ENCODE assay signal across 19 cellular contexts in genomic region chr19:35729021-35729420, GRCh38. TPM values are rescaled to one million over a fixed set of nuclear protein-coding genes. Genes with fewer than 3 reads are reported as not detected.
DNase-seq lines count a peak whose midpoint lies in the region; ATAC-seq, FAIRE-seq and TF ChIP-seq lines count a peak whose summit lies in the region.
"Had no signal": no experiment of that assay in that cellular context is flagged by ENCODE, and none has a peak within 500 bp of the region (broad histone marks: within the 10 kb centered on the region; RNA-seq: fewer than 3 reads in every experiment).

No MANE protein-coding gene starts in this region.

- H3K4me1 ChIP-seq in right cardiac atrium (ENCODE audit: control insufficient read depth, insufficient read depth, low read length) (no peaks in the 10 kb centered on the region), astrocyte (ENCODE audit: insufficient read depth, low read length) (no peaks in the 10 kb centered on the region), upper lobe of right lung (no peaks in the 10 kb centered on the region)
- H3K4me1 ChIP-seq: Caco-2 had no signal

- in situ Hi-C loops in brain microvascular endothelial cell (cut with HindIII; ENCODE audit: low pct_ligation_motif_present, low sequenced_read_pairs), result no loop called here
- in situ Hi-C loops in ACHN (cut with HindIII; ENCODE audit: low pct_ligation_motif_present, low pct_unique_long_range_greater_than_20kb, low sequenced_read_pairs), result no loop called here

- H3K27ac ChIP-seq in right cardiac atrium (ENCODE audit: low read length), result no peak overlapping the region
- no peak overlapping the region for H3K27ac ChIP-seq in astrocyte (ENCODE audit: low read depth, low read length)
- H3K27ac ChIP-seq in upper lobe of right lung, result no peak overlapping the region
- no peak overlapping the region for H3K27ac ChIP-seq in brain microvascular endothelial cell
- H3K27ac ChIP-seq: C4-2B had no signal

- intact Hi-C loops in right cardiac atrium (cut with DNase I) (no loop called here), Right ventricle myocardium superior (cut with DNase I) (no loop called here), upper lobe of right lung (cut with DNase I) (no loop called here)

- H3K4me3 Mint-ChIP-seq in astrocyte (ENCODE audit: unreplicated experiment), result peak overlapping the region; percentile 54
- H3K4me3 Mint-ChIP-seq: CD4-positive, alpha-beta T cell had no signal

- H3K79me2 ChIP-seq in astrocyte (ENCODE audit: insufficient read depth, low read length), result no peaks in the 10 kb centered on the region

- no peak overlapping the region for H2AFZ ChIP-seq in astrocyte (ENCODE audit: low read depth, low read length)

- H3K4me3 ChIP-seq in right cardiac atrium (ENCODE audit: low read length), result no peak overlapping the region
- no peak overlapping the region for H3K4me3 ChIP-seq in astrocyte (ENCODE audit: insufficient read depth, low read depth, low read length)
- no peak overlapping the region for H3K4me3 ChIP-seq in upper lobe of right lung
- no peak overlapping the region for H3K4me3 ChIP-seq in brain microvascular endothelial cell (ENCODE audit: low read depth, low read length)

- ATAC-seq in right cardiac atrium, result no peak
- no peak for ATAC-seq in Right ventricle myocardium superior (ENCODE audit: poor library complexity)
- ATAC-seq in upper lobe of right lung, result no peak

- DNase-seq in right cardiac atrium, result peak in 2 of 3 donors; percentile 29 to 33
- DNase-seq in Right ventricle myocardium superior, result no peak
- DNase-seq in astrocyte (ENCODE audit: low read depth), result no peak
- DNase-seq in epidermal melanocyte (ENCODE audit: insufficient read length, low spot score), result peak; percentile 5
- peak; percentile 61 for DNase-seq in upper lobe of right lung
- DNase-seq in brain microvascular endothelial cell, result no peak
- no peak for DNase-seq in SK-N-DZ (ENCODE audit: low spot score)
- DNase-seq in ACHN, result no peak
- DNase-seq: AML-193; Caco-2; CD4-positive, alpha-beta T cell; H9 had no signal

- TF ChIP-seq CTCF in astrocyte (IDR thresholded peaks at IDR 0.05; ENCODE audit: insufficient read depth, low read depth, low read length) (no peak), upper lobe of right lung (IDR thresholded peaks at IDR 0.05) (no peak), brain microvascular endothelial cell (IDR thresholded peaks at IDR 0.05; ENCODE audit: low read depth, low read length, missing control alignments) (no peak)

- no peaks in the 10 kb centered on the region for H3K27me3 ChIP-seq in right cardiac atrium (ENCODE audit: control insufficient read depth, insufficient read depth)
- no peaks in the 10 kb centered on the region for H3K27me3 ChIP-seq in astrocyte (ENCODE audit: insufficient read depth, low read length)
- no peaks in the 10 kb centered on the region for H3K27me3 ChIP-seq in upper lobe of right lung
- H3K27me3 ChIP-seq in brain microvascular endothelial cell (replicated peaks), result no peaks in the 10 kb centered on the region

- no peak overlapping the region for H3K9ac ChIP-seq in astrocyte (ENCODE audit: low read length)

- no peaks in the 10 kb centered on the region for H3K4me1 Mint-ChIP-seq in astrocyte (ENCODE audit: low read depth, unreplicated experiment)
- H3K4me1 Mint-ChIP-seq: H9 had no signal

- peaks cover 19% of the 10 kb centered on the region for H3K36me3 Mint-ChIP-seq in astrocyte (ENCODE audit: low read depth, unreplicated experiment)

- H3K9me3 Mint-ChIP-seq in astrocyte (ENCODE audit: unreplicated experiment), result no peaks in the 10 kb centered on the region
- H3K9me3 Mint-ChIP-seq: CD4-positive, alpha-beta T cell; H9 had no signal

- 88% methylated on average over 18 of the region's 18 CpGs for whole genome bisulfite sequencing in right cardiac atrium

- H3K4me2 ChIP-seq in astrocyte (ENCODE audit: low read length), result no peak overlapping the region

- H3K36me3 ChIP-seq in astrocyte (ENCODE audit: insufficient read depth, low read length) (peaks cover 40% of the 10 kb centered on the region), upper lobe of right lung (peaks cover 93% of the 10 kb centered on the region), brain microvascular endothelial cell (replicated peaks) (peaks cover 86% of the 10 kb centered on the region)

- H4K20me1 ChIP-seq in astrocyte (ENCODE audit: insufficient read depth, low read length), result peaks cover 45% of the 10 kb centered on the region

- H3K9me3 ChIP-seq in right cardiac atrium (ENCODE audit: control insufficient read depth, low read length), result no peaks in the 10 kb centered on the region
- no peaks in the 10 kb centered on the region for H3K9me3 ChIP-seq in astrocyte (ENCODE audit: insufficient read depth, low read depth, low read length)
- H3K9me3 ChIP-seq in upper lobe of right lung, result no peaks in the 10 kb centered on the region
- H3K9me3 ChIP-seq: Caco-2 had no signal

- no peak for FAIRE-seq in astrocyte (lab: Jason Lieb, UNC)
- FAIRE-seq: D721Med, G401.6, GM12891, GM19239, H1, HTR-8/SVneo had no signal

- H3K27me3 Mint-ChIP-seq in astrocyte (ENCODE audit: low read depth, unreplicated experiment), result no peaks in the 10 kb centered on the region
- H3K27me3 Mint-ChIP-seq: CD4-positive, alpha-beta T cell had no signal

- H3K27ac Mint-ChIP-seq in astrocyte (ENCODE audit: unreplicated experiment), result peak overlapping the region; percentile 41
- H3K27ac Mint-ChIP-seq: CD4-positive, alpha-beta T cell; H9 had no signal

RNA-seq across cellular contexts. Expression of gene KMT2B, which starts 11.2 kb away (rescaled TPM):
- total RNA-seq in right cardiac atrium (10 to 100 TPM; 14.7 to 19.1 (median 17.8) TPM), Right ventricle myocardium superior (16.3 TPM), astrocyte (28.7 and 29.0 TPM in 2 replicates), upper lobe of right lung (36.6 TPM)
- 13.8 TPM for polyA plus RNA-seq in right cardiac atrium
- polyA plus RNA-seq in SK-N-DZ (2014; cell fraction: cytosol; rRNA removed), result 6.6 and 12.6 TPM in 2 replicates
- polyA plus RNA-seq in SK-N-DZ (2014; cell fraction: nucleus; rRNA removed), result 28.9 and 69.4 TPM in 2 replicates

RNA-seq across cellular contexts. Expression of gene IGFLR1, which starts 13.2 kb away (rescaled TPM):
- total RNA-seq in right cardiac atrium (1 to 10 TPM; 1.8 to 6.3 (median 4.4) TPM), Right ventricle myocardium superior (2.9 TPM), astrocyte (2.0 and 2.4 TPM in 2 replicates), upper lobe of right lung (16.9 TPM)
- 4.7 TPM for polyA plus RNA-seq in right cardiac atrium
- 22.5 and 25.0 TPM in 2 replicates for polyA plus RNA-seq in SK-N-DZ (2014; cell fraction: cytosol; rRNA removed)
- 14.4 and 27.5 TPM in 2 replicates for polyA plus RNA-seq in SK-N-DZ (2014; cell fraction: nucleus; rRNA removed)

RNA-seq across cellular contexts. Expression of gene U2AF1L4, which starts 16.2 kb away (rescaled TPM):
- total RNA-seq in right cardiac atrium, result 10 to 100 TPM; 19.6 to 31.3 (median 22.8) TPM
- 32.3 TPM for polyA plus RNA-seq in right cardiac atrium
- 22.6 TPM for total RNA-seq in Right ventricle myocardium superior
- 15.7 and 16.6 TPM in 2 replicates for total RNA-seq in astrocyte
- total RNA-seq in upper lobe of right lung, result 26.3 TPM
- 8.7 and 9.0 TPM in 2 replicates for polyA plus RNA-seq in SK-N-DZ (2014; cell fraction: cytosol; rRNA removed)
- 28.2 and 29.5 TPM in 2 replicates for polyA plus RNA-seq in SK-N-DZ (2014; cell fraction: nucleus; rRNA removed)

RNA-seq across cellular contexts. Expression of gene PSENEN, which starts 16.4 kb away (rescaled TPM):
- 10 to 100 TPM; 40.0 to 50.4 (median 43.8) TPM for total RNA-seq in right cardiac atrium
- 69.7 TPM for polyA plus RNA-seq in right cardiac atrium
- total RNA-seq in Right ventricle myocardium superior, result 40.7 TPM
- 97.5 and 100 TPM in 2 replicates for total RNA-seq in astrocyte
- 51.0 TPM for total RNA-seq in upper lobe of right lung
- polyA plus RNA-seq in SK-N-DZ (2014; cell fraction: cytosol; rRNA removed), result 28.7 and 40.4 TPM in 2 replicates
- polyA plus RNA-seq in SK-N-DZ (2014; cell fraction: nucleus; rRNA removed), result 22.9 and 29.9 TPM in 2 replicates

RNA-seq across cellular contexts. Expression of gene LIN37, which starts 19.4 kb away (rescaled TPM):
- total RNA-seq in right cardiac atrium (10 to 100 TPM in 2 of 4 donors, 1 to 10 TPM in 2; 8.2 to 14.6 (median 10.3) TPM), Right ventricle myocardium superior (5.2 TPM), astrocyte (12.7 and 15.6 TPM in 2 replicates), upper lobe of right lung (11.3 TPM)
- polyA plus RNA-seq in right cardiac atrium, result 17.9 TPM
- 8.2 and 11.0 TPM in 2 replicates for polyA plus RNA-seq in SK-N-DZ (2014; cell fraction: cytosol; rRNA removed)
- polyA plus RNA-seq in SK-N-DZ (2014; cell fraction: nucleus; rRNA removed), result 40.1 and 53.4 TPM in 2 replicates

Comparison
In these comparisons a context has a peak if more than half of its experiments do, and no peak if none do; other contexts are left out.
1. DNase-seq: peak in right cardiac atrium (2 of 3), epidermal melanocyte (single experiment) and upper lobe of right lung (single experiment); none in Right ventricle myocardium superior (single experiment), astrocyte (single experiment), brain microvascular endothelial cell (single experiment), SK-N-DZ (single experiment) and ACHN (single experiment).